31 cellular contexts compared by ENCODE assay signal in the genomic region with DNA sequence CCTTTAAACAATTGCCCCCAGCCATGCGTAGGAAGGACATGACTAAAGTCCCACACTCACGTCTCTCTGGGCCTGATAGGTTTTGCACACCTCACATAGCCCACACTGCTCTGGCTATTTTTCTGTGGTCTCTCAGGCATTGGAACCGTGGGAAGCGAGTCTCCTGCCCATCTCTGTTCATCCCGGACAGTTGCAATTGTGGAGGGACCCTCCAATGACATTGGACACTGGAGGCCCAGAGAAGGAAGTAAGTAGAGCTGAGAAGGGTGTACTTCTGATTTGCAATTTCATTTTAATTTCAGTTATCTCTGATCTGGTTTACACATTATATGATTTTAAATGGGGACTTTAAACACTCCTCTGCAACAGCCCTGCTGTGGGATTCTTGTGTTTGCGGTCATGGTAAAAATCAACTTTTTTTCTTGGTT. TPM values are rescaled to one million over a fixed set of nuclear protein-coding genes. Genes with fewer than 3 reads are reported as not detected.
"Had no signal": no experiment of that assay in that cellular context is flagged by ENCODE, and none has a peak within 500 bp of the region (broad histone marks: within the 10 kb centered on the region; RNA-seq: fewer than 3 reads in every experiment).

No MANE protein-coding gene starts in this region.

- DNase-seq: effector memory CD8-positive, alpha-beta T cell; hippocampal formation; midbrain; naive thymus-derived CD4-positive, alpha-beta T cell; stimulated activated CD4-positive, alpha-beta T cell treated with anti-CD3 and anti-CD28 coated beads, Interleukin-2, amount 100 ng/mL, for 24 hours; stimulated activated CD4-positive, alpha-beta T cell treated with anti-CD3 and anti-CD28 coated beads, Interleukin-4, amount 100 ng/mL, for 24 hours; stimulated activated naive CD4-positive, alpha-beta T cell treated with Interleukin-2 at 50 U/mL for 16 hours; substantia nigra; testis; tibial artery; upper lobe of left lung; uterus had no signal

- H3K9ac ChIP-seq: neural progenitor cell, parathyroid adenoma had no signal

- H3K9me3 ChIP-seq: gastroesophageal sphincter, heart left ventricle, right atrium auricular region, sigmoid colon, testis, tibial artery, upper lobe of left lung, uterus had no signal

- ATAC-seq: effector memory CD8-positive, alpha-beta T cell; naive thymus-derived CD4-positive, alpha-beta T cell; stimulated activated effector memory CD8-positive, alpha-beta T cell treated with anti-CD3 and anti-CD28 coated beads, Interleukin-12 subunit alpha, Interleukin-12 subunit beta, amount 100 ng/mL, for 72 hours had no signal

- H3K79me2 ChIP-seq: parathyroid adenoma had no signal

- H3K4me1 ChIP-seq: neural progenitor cell, parathyroid adenoma, uterus had no signal

- H3K27ac ChIP-seq: coronary artery, neural progenitor cell, parathyroid adenoma, tibial artery, upper lobe of left lung, uterus had no signal

- H3K36me3 ChIP-seq: gastroesophageal sphincter, heart left ventricle, neural progenitor cell, right atrium auricular region, sigmoid colon, tibial artery, upper lobe of left lung, uterus had no signal

- H3K27me3 ChIP-seq: heart left ventricle, neural progenitor cell, right atrium auricular region, sigmoid colon, testis, tibial artery, upper lobe of left lung, uterus had no signal

- H2AFZ ChIP-seq: neural progenitor cell had no signal

- H3K4me2 ChIP-seq: neural progenitor cell had no signal

- H3K4me3 ChIP-seq: coronary artery, gastroesophageal sphincter, heart left ventricle, lung, neural progenitor cell, right atrium auricular region, sigmoid colon, testis, tibial artery, upper lobe of left lung, uterus had no signal

- FAIRE-seq: islet of Langerhans had no signal

RNA-seq across cellular contexts. Expression of gene CST4, which starts 27.8 kb away (rescaled TPM):
- total RNA-seq: chondrocyte; dermis microvascular lymphatic vessel endothelial cell; gastroesophageal sphincter; heart left ventricle; kidney epithelial cell; liver; lung; naive thymus-derived CD4-positive, alpha-beta T cell; osteoblast; progenitor cell of endocrine pancreas; right atrium auricular region; sigmoid colon; skeletal muscle tissue; testis; upper lobe of left lung; uterus had no signal
- polyA plus RNA-seq: esophagus; heart left ventricle; liver; lung; naive thymus-derived CD4-positive, alpha-beta T cell; sigmoid colon had no signal

RNA-seq across cellular contexts. Expression of gene CST9, which starts 55.3 kb away (rescaled TPM):
- total RNA-seq: chondrocyte; dermis microvascular lymphatic vessel endothelial cell; gastroesophageal sphincter; heart left ventricle; kidney epithelial cell; liver; lung; mucosa of gallbladder; naive thymus-derived CD4-positive, alpha-beta T cell; osteoblast; progenitor cell of endocrine pancreas; right atrium auricular region; sigmoid colon; skeletal muscle tissue; upper lobe of left lung; uterus had no signal
- polyA plus RNA-seq: heart left ventricle; liver; lung; naive thymus-derived CD4-positive, alpha-beta T cell; sigmoid colon had no signal
